Comparison of ENCODE assay signal across 24 cellular contexts in genomic region chr4:57059890-57060716, GRCh38. TPM values are rescaled to one million over a fixed set of nuclear protein-coding genes. Genes with fewer than 3 reads are reported as not detected.
DNase-seq lines count a peak whose midpoint lies in the region; ATAC-seq and TF ChIP-seq lines count a peak whose summit lies in the region.
"Had no signal": no experiment of that assay in that cellular context is flagged by ENCODE, and none has a peak within 500 bp of the region (broad histone marks: within the 10 kb centered on the region; RNA-seq: fewer than 3 reads in every experiment).

No MANE protein-coding gene starts in this region.

- no peaks in the 10 kb centered on the region for H3K4me1 Mint-ChIP-seq in naive thymus-derived CD8-positive, alpha-beta T cell

- POLR2A ChIA-PET in naive thymus-derived CD8-positive, alpha-beta T cell (lab: Charles Lee) = no interaction called here

- DNase-seq in heart left ventricle (no peak), left cardiac atrium (no peak), esophagus muscularis mucosa (ENCODE audit: extremely low spot score) (no peak), osteoblast (ENCODE audit: insufficient read length, low spot score, missing footprints) (no peak), tibial artery (no peak), stomach (no peak), 8988T (no peak)
- no peak for DNase-seq in naive thymus-derived CD8-positive, alpha-beta T cell
- DNase-seq: activated CD4-positive, alpha-beta T cell treated with anti-CD3 and anti-CD28 coated beads, Interleukin-2, amount 50 U/mL, for 48 hours; activated CD8-positive, alpha-beta memory T cell treated with anti-CD3 and anti-CD28 coated beads, Interleukin-2, amount 50 U/mL, for 48 hours; AML-193; effector memory CD4-positive, alpha-beta T cell; GDM1; GOT3; NCI-H2081; NCI-H82; occipital lobe; stimulated activated CD4-positive, alpha-beta T cell treated with anti-CD3 and anti-CD28 coated beads, Interleukin-15, amount 100 ng/mL, for 24 hours; stimulated activated naive CD8-positive, alpha-beta T cell treated with anti-CD3 and anti-CD28 coated beads, Interleukin-15, Interleukin-2, amounts not matched to agents 100 U/mL and 50 U/mL, for 24 hours; upper lobe of left lung had no signal

- peaks cover 93% of the 10 kb centered on the region for H3K79me2 ChIP-seq in osteoblast (ENCODE audit: insufficient read depth, low read length)

- intact Hi-C loops in heart left ventricle (cut with DNase I) (loop anchor here in 2 of 10 donors (5.0 kb wide), 2 partner anchors 42 to 52 kb away; partner anchors contain the start of gene IGFBP7 (in 1 of the 2)), left cardiac atrium (cut with DNase I) (no loop called here), esophagus muscularis mucosa (cut with DNase I) (no loop called here), tibial artery (cut with DNase I; ENCODE audit: low total_unique reads) (no loop called here), stomach (cut with DNase I; ENCODE audit: low total_unique reads) (no loop called here)

- H4K20me1 ChIP-seq in osteoblast (ENCODE audit: insufficient read depth, low read length) = no peaks in the 10 kb centered on the region

- H3K9me3 ChIP-seq in heart left ventricle (no peaks in the 10 kb centered on the region), esophagus muscularis mucosa (no peaks in the 10 kb centered on the region), osteoblast (ENCODE audit: low read depth, low read length) (no peaks in the 10 kb centered on the region), tibial artery (no peaks in the 10 kb centered on the region), stomach (no peaks in the 10 kb centered on the region)
- H3K9me3 ChIP-seq: gastroesophageal sphincter, upper lobe of left lung had no signal

- no peak for TF ChIP-seq POLR2A in heart left ventricle (IDR thresholded peaks at IDR 0.05)
- TF ChIP-seq POLR2A in esophagus muscularis mucosa (IDR thresholded peaks at IDR 0.05; ENCODE audit: low read depth) = no peak
- TF ChIP-seq POLR2A in stomach (IDR thresholded peaks at IDR 0.05) = no peak

- H3K36me3 ChIP-seq in heart left ventricle (peaks cover 0 to 6% (median 1%) of the 10 kb centered on the region in 9 donors), esophagus muscularis mucosa (no peaks in the 10 kb centered on the region), osteoblast (ENCODE audit: insufficient read depth, low read length) (peaks cover 46% of the 10 kb centered on the region), tibial artery (no peaks in the 10 kb centered on the region), stomach (no peaks in the 10 kb centered on the region)
- H3K36me3 ChIP-seq: gastroesophageal sphincter, upper lobe of left lung had no signal

- H3K27me3 ChIP-seq in heart left ventricle (no peaks in the 10 kb centered on the region), esophagus muscularis mucosa (no peaks in the 10 kb centered on the region), osteoblast (ENCODE audit: insufficient read depth, low read length) (no peaks in the 10 kb centered on the region), tibial artery (no peaks in the 10 kb centered on the region), stomach (no peaks in the 10 kb centered on the region)
- H3K27me3 ChIP-seq: gastroesophageal sphincter, upper lobe of left lung had no signal

- no peak for ATAC-seq in heart left ventricle
- ATAC-seq in left cardiac atrium = no peak
- no peak for ATAC-seq in naive thymus-derived CD8-positive, alpha-beta T cell
- ATAC-seq: esophagus mucosa; gastroesophageal sphincter; SK-N-SH treated with all-trans-retinoic acid at 6 μM for 48 hours; stimulated activated naive CD8-positive, alpha-beta T cell treated with anti-CD3 and anti-CD28 coated beads, Interleukin-15, Interleukin-2, amounts not matched to agents 100 U/mL and 50 U/mL, for 24 hours had no signal

- H3K4me3 ChIP-seq in heart left ventricle (no peak overlapping the region), esophagus muscularis mucosa (no peak overlapping the region), osteoblast (ENCODE audit: insufficient read depth, low read length) (no peak overlapping the region), tibial artery (no peak overlapping the region), stomach (no peak overlapping the region)
- H3K4me3 ChIP-seq: gastroesophageal sphincter, upper lobe of left lung had no signal

- H3K36me3 Mint-ChIP-seq in naive thymus-derived CD8-positive, alpha-beta T cell = no peaks in the 10 kb centered on the region
- H3K36me3 Mint-ChIP-seq: activated naive CD8-positive, alpha-beta T cell had no signal

- no peak overlapping the region for H3K4me2 ChIP-seq in osteoblast (ENCODE audit: insufficient read depth, low read length)

- TF ChIP-seq CTCF in heart left ventricle (IDR thresholded peaks at IDR 0.05) (no peak), esophagus muscularis mucosa (IDR thresholded peaks at IDR 0.05) (no peak), osteoblast (IDR thresholded peaks at IDR 0.05; ENCODE audit: extremely low read depth, low read depth, low read length) (no peak), tibial artery (IDR thresholded peaks at IDR 0.05) (no peak), stomach (IDR thresholded peaks at IDR 0.05) (no peak)

- no peak overlapping the region for H3K4me3 Mint-ChIP-seq in naive thymus-derived CD8-positive, alpha-beta T cell
- H3K4me3 Mint-ChIP-seq: activated naive CD8-positive, alpha-beta T cell had no signal

- peaks cover 0 to 4% (median 0%) of the 10 kb centered on the region in 9 donors for H3K9me3 Mint-ChIP-seq in naive thymus-derived CD8-positive, alpha-beta T cell

- peaks cover 11 to 22% (median 15%) of the 10 kb centered on the region in 5 donors for H3K27me3 Mint-ChIP-seq in naive thymus-derived CD8-positive, alpha-beta T cell

- H3K27ac Mint-ChIP-seq in naive thymus-derived CD8-positive, alpha-beta T cell = no peak overlapping the region
- H3K27ac Mint-ChIP-seq: activated naive CD8-positive, alpha-beta T cell had no signal

- peaks cover 15 to 96% (median 80%) of the 10 kb centered on the region in 12 donors for H3K4me1 ChIP-seq in heart left ventricle
- peaks cover 69 to 87% (median 79%) of the 10 kb centered on the region in 4 donors for H3K4me1 ChIP-seq in esophagus muscularis mucosa
- peaks cover 42% of the 10 kb centered on the region for H3K4me1 ChIP-seq in osteoblast (ENCODE audit: insufficient read depth, low read length)
- H3K4me1 ChIP-seq in tibial artery = peaks cover 0 to 99% (median 69%) of the 10 kb centered on the region in 4 donors
- peaks cover 0 to 56% (median 28%) of the 10 kb centered on the region in 4 donors for H3K4me1 ChIP-seq in stomach

- WGBS in heart left ventricle, 4 donors = 46 to 59% (median 52%) methylated on average over 6 of the region's 6 CpGs
- WGBS in esophagus muscularis mucosa = 57% methylated on average over 6 of the region's 6 CpGs
- WGBS in stomach, 5 donors = 38 to 53% (median 40%) methylated on average over 6 of the region's 6 CpGs

- H3K27ac ChIP-seq in heart left ventricle (peak overlapping the region in 11 of 12 donors; percentile 8 to 81 (median 69)), esophagus muscularis mucosa (replicated peaks in 1 of 4) (peak overlapping the region in 3 of 4 donors; percentile 1 to 82 (median 9)), osteoblast (ENCODE audit: low read depth, low read length) (peak overlapping the region; percentile 96), tibial artery (peak overlapping the region; percentile 76 to 87), stomach (peak overlapping the region in 2 of 5 donors; percentile 1 to 21)

- TF ChIP-seq EP300 in esophagus muscularis mucosa (IDR thresholded peaks at IDR 0.05) (no peak), stomach (IDR thresholded peaks at IDR 0.05) (no peak)

- no peak overlapping the region for H2AFZ ChIP-seq in osteoblast (ENCODE audit: low read length)

RNA-seq across cellular contexts. Expression of gene IGFBP7, which starts 50.1 kb away (rescaled TPM):
- 1,000 to 10,000 TPM in 2 of 9 donors, 100 to 1,000 TPM in 7; 494 to 1,088 (median 585) TPM for total RNA-seq in heart left ventricle
- polyA plus RNA-seq in heart left ventricle = 100 to 1,000 TPM; 458 to 857 TPM
- total RNA-seq in left cardiac atrium = 100 to 1,000 TPM; 580 to 792 TPM
- 1,000 to 10,000 TPM in 1 of 4 donors, 100 to 1,000 TPM in 3; 712 to 1,070 (median 762) TPM for total RNA-seq in esophagus muscularis mucosa
- 680 and 715 TPM in 2 replicates for total RNA-seq in osteoblast
- total RNA-seq in naive thymus-derived CD8-positive, alpha-beta T cell = not detected
- not detected for polyA plus RNA-seq in naive thymus-derived CD8-positive, alpha-beta T cell
- 100 to 1,000 TPM; 188 to 972 (median 281) TPM for total RNA-seq in stomach
- polyA plus RNA-seq in stomach = 100 to 1,000 TPM in 1 of 3 donors, 10 to 100 TPM in 2; 71.8 to 199 (median 85.9) TPM

Comparison
In these comparisons a context has a peak if more than half of its experiments do, and no peak if none do; other contexts are left out.
1. RNA of gene IGFBP7, which starts 50.1 kb away (total RNA-seq): 580 to 792 TPM in left cardiac atrium, 712 to 1,070 TPM in esophagus muscularis mucosa, 680 to 715 TPM in osteoblast, 494 to 1,088 TPM in heart left ventricle and 188 to 972 TPM in stomach; not detected in naive thymus-derived CD8-positive, alpha-beta T cell; every median in the first group is over 100 times any median in the second.